ENCODE assay signal across 11 cellular contexts in the genomic region with DNA sequence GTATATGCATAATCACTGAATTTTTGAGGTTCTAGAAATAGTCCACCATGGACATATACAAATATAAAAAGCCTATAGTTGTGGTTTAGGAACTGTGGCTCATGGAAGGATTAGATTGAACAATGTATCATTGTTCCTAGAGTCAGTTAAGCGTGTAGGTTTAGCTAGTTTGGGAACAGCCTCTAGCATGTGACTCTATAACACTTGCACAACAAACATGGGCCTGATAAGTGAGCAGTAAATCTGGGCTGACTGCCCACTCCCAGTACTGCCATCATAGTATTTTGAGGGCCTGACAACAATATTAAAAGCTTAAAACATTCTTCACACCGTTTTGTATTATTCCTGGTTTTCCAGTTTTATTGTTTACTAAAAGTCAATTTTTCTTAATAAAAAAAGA. TPM values are rescaled to one million over a fixed set of nuclear protein-coding genes. Genes with fewer than 3 reads are reported as not detected.
DNase-seq lines count a peak whose midpoint lies in the region; ATAC-seq and TF ChIP-seq lines count a peak whose summit lies in the region.
"Had no signal": no experiment of that assay in that cellular context is flagged by ENCODE, and none has a peak within 500 bp of the region (broad histone marks: within the 10 kb centered on the region; RNA-seq: fewer than 3 reads in every experiment).

No MANE protein-coding gene starts in this region.

- CTCF ChIA-PET in Calu3 (lab: Charles Lee): interaction anchor here (0.9 to 1.3 kb wide), 2 partner anchors 13 to 15 kb away, joined by 3 read pairs; no protein-coding TSS in a partner anchor

- H3K36me3 Mint-ChIP-seq in Calu3 (ENCODE audit: insufficient read depth, unreplicated experiment): no peaks in the 10 kb centered on the region

- H3K27ac Mint-ChIP-seq in Calu3 (ENCODE audit: unreplicated experiment): no peak overlapping the region
- H3K27ac Mint-ChIP-seq: CD4-positive, alpha-beta T cell had no signal

- ATAC-seq in RWPE2 (ENCODE audit: low read depth) (peak; percentile 83), HG03095 (IDR thresholded peaks at IDR 0.05; ENCODE audit: unreplicated experiment) (no peak), HG02759 (IDR thresholded peaks at IDR 0.05; ENCODE audit: unreplicated experiment) (no peak)

- TF ChIP-seq POLR2A in ovary (IDR thresholded peaks at IDR 0.05) (no peak), esophagus muscularis mucosa (IDR thresholded peaks at IDR 0.05; ENCODE audit: low read depth) (no peak)

- H3K27me3 ChIP-seq in RWPE2 (ENCODE audit: insufficient read depth, poor library complexity, severe bottlenecking) (no peaks in the 10 kb centered on the region), ovary (no peaks in the 10 kb centered on the region), esophagus muscularis mucosa (no peaks in the 10 kb centered on the region)

- H3K4me3 Mint-ChIP-seq in Calu3 (ENCODE audit: low read depth, unreplicated experiment): no peak overlapping the region
- H3K4me3 Mint-ChIP-seq: CD4-positive, alpha-beta T cell had no signal

- no peaks in the 10 kb centered on the region for H3K27me3 Mint-ChIP-seq in Calu3 (ENCODE audit: unreplicated experiment)

- intact Hi-C loops in Calu3 (cut with micrococcal nuclease; ENCODE audit: unreplicated experiment): loop anchor here (2.0 to 5.0 kb wide), 2 partner anchors 14 to 40 kb away; no protein-coding TSS in a partner anchor
- intact Hi-C loops in ovary (cut with DNase I): no loop called here
- intact Hi-C loops in esophagus muscularis mucosa (cut with DNase I): no loop called here

- H3K4me1 ChIP-seq in RWPE2 (ENCODE audit: insufficient read depth, poor library complexity, severe bottlenecking) (peaks cover 44% of the 10 kb centered on the region), ovary (ENCODE audit: insufficient read depth) (peaks cover 9% of the 10 kb centered on the region), esophagus muscularis mucosa (peaks cover 39 to 80% (median 72%) of the 10 kb centered on the region in 4 donors)

- no TSS peak for BruUV-seq in Calu3 (replicated peaks; lab: Mats Ljungman, UMichigan)

- WGBS in ovary, 3 donors: 7 to 12% (median 8%) methylated on average over 2 of the region's 2 CpGs
- WGBS in esophagus muscularis mucosa: 37% methylated on average over 2 of the region's 2 CpGs

- H3K9me3 ChIP-seq in RWPE2 (ENCODE audit: severe bottlenecking): no peaks in the 10 kb centered on the region
- no peaks in the 10 kb centered on the region for H3K9me3 ChIP-seq in ovary
- H3K9me3 ChIP-seq in esophagus muscularis mucosa: no peaks in the 10 kb centered on the region

- DNase-seq in Calu3 (peak; percentile 37), RWPE2 (ENCODE audit: low spot score) (no peak), foreskin fibroblast (peak; percentile 55 to 80), ovary (peak in 4 of 5 donors; percentile 58 to 83 (median 74)), esophagus muscularis mucosa (ENCODE audit: extremely low spot score) (no peak), NCI-H774 (lab: John Stamatoyannopoulos, UW) (no peak)
- DNase-seq: CD4-positive, alpha-beta T cell; HFFc6; stimulated activated naive CD4-positive, alpha-beta T cell treated with Interleukin-2 at 50 U/mL for 16 hours had no signal

- H3K9me3 Mint-ChIP-seq in Calu3 (ENCODE audit: low read depth, unreplicated experiment): no peaks in the 10 kb centered on the region
- H3K9me3 Mint-ChIP-seq: CD4-positive, alpha-beta T cell; HFFc6 had no signal

- no peak for TF ChIP-seq CTCF in Calu3 (IDR thresholded peaks at IDR 0.05; ENCODE audit: unreplicated experiment)
- no peak for TF ChIP-seq CTCF in RWPE2 (IDR thresholded peaks at IDR 0.05; ENCODE audit: poor library complexity, severe bottlenecking)
- TF ChIP-seq CTCF in foreskin fibroblast (IDR thresholded peaks at IDR 0.05; ENCODE audit: low read depth, low read length): no peak
- no peak for TF ChIP-seq CTCF in ovary (IDR thresholded peaks at IDR 0.05)
- TF ChIP-seq CTCF in esophagus muscularis mucosa (IDR thresholded peaks at IDR 0.05): no peak

- H3K4me3 ChIP-seq in RWPE2 (ENCODE audit: severe bottlenecking) (no peak overlapping the region), foreskin fibroblast (ENCODE audit: low read depth in 1 of 2, low read length in 2 of 2) (no peak overlapping the region), ovary (no peak overlapping the region), esophagus muscularis mucosa (no peak overlapping the region)

- H3K27ac ChIP-seq in RWPE2 (ENCODE audit: poor library complexity, severe bottlenecking): peak overlapping the region; percentile 42
- no peak overlapping the region for H3K27ac ChIP-seq in ovary
- no peak overlapping the region for H3K27ac ChIP-seq in esophagus muscularis mucosa (replicated peaks in 1 of 4)

- H3K4me1 Mint-ChIP-seq in Calu3 (ENCODE audit: low read depth, unreplicated experiment): peaks cover 39% of the 10 kb centered on the region

- peaks cover 24% of the 10 kb centered on the region for H3K36me3 ChIP-seq in RWPE2 (ENCODE audit: low read depth)
- H3K36me3 ChIP-seq in ovary: no peaks in the 10 kb centered on the region
- no peaks in the 10 kb centered on the region for H3K36me3 ChIP-seq in esophagus muscularis mucosa

- no peak for TF ChIP-seq EP300 in ovary (IDR thresholded peaks at IDR 0.05)
- TF ChIP-seq EP300 in esophagus muscularis mucosa (IDR thresholded peaks at IDR 0.05): no peak

RNA-seq across cellular contexts. Expression of a gene that starts 47.0 kb away (rescaled TPM):
- total RNA-seq in Calu3 (2022) (57.5 and 64.7 TPM in 2 replicates), ovary (100 to 1,000 TPM; 104 to 184 (median 147) TPM), esophagus muscularis mucosa (100 to 1,000 TPM; 220 to 343 (median 275) TPM)
- 100 to 1,000 TPM in 1 of 2 donors, 10 to 100 TPM in 1; 70.3 to 152 TPM for polyA plus RNA-seq in ovary

Comparison
In these comparisons a context has a peak if more than half of its experiments do, and no peak if none do; other contexts are left out.
1. DNase-seq: peak in Calu3 (single experiment), foreskin fibroblast (2 of 2) and ovary (4 of 5); none in RWPE2 (single experiment), esophagus muscularis mucosa (single experiment) and NCI-H774 (single experiment).